In genomic region chr7:140898794-140899548, GRCh38 we compare ENCODE assay signal across 22 cellular contexts. TPM values are rescaled to one million over a fixed set of nuclear protein-coding genes. Genes with fewer than 3 reads are reported as not detected.
DNase-seq lines count a peak whose midpoint lies in the region; ATAC-seq and TF ChIP-seq lines count a peak whose summit lies in the region.
"Had no signal": no experiment of that assay in that cellular context is flagged by ENCODE, and none has a peak within 500 bp of the region (broad histone marks: within the 10 kb centered on the region; RNA-seq: fewer than 3 reads in every experiment).

No MANE protein-coding gene starts in this region.

- peaks cover 30% of the 10 kb centered on the region for H3K4me1 Mint-ChIP-seq in GM23338

- H3K27me3 Mint-ChIP-seq in GM23338 (ENCODE audit: insufficient read depth, low read depth, poor library complexity): no peaks in the 10 kb centered on the region
- H3K27me3 Mint-ChIP-seq: activated naive CD8-positive, alpha-beta T cell treated with anti-CD3 and anti-CD28 coated beads, Interleukin-2, amount 10 ng/mL, durations not matched to agents 7 days and 5 days; CD4-positive, CD25-positive, alpha-beta regulatory T cell; central memory CD8-positive, alpha-beta T cell; effector memory CD8-positive, alpha-beta T cell; stimulated activated memory B cell treated with anti-CD40 and anti-IgM and Interleukin-4, amounts not matched to agents 10 μg/mL and 1 μg/mL and 100 μg/mL, for 72 hours; type B pancreatic cell had no signal

- TF ChIP-seq CTCF in GM23338 (conservative IDR thresholded peaks at IDR 0.05; ENCODE audit: low read depth in 2 of 2) (no peak), RWPE2 (IDR thresholded peaks at IDR 0.05; ENCODE audit: poor library complexity, severe bottlenecking) (no peak)

- H2BK15ac ChIP-seq in mesenchymal stem cell (ENCODE audit: low read depth, poor library complexity, severe bottlenecking): no peak overlapping the region

- DNase-seq in NCI-H82 (lab: John Stamatoyannopoulos, UW) (peak; percentile 37), NCI-H82 treated with DMSO at 0.1 percent for 48 hours (lab: John Stamatoyannopoulos, UW; ENCODE audit: unreplicated experiment) (no peak), GM23338 (ENCODE audit: low spot score) (peak; percentile 28), RWPE2 (ENCODE audit: low spot score) (no peak), mesenchymal stem cell (peak; percentile 17), SW 1271 (lab: John Stamatoyannopoulos, UW) (no peak), GDM1 (lab: John Stamatoyannopoulos, UW) (no peak)
- DNase-seq: activated CD4-positive, alpha-beta T cell treated with anti-CD3 and anti-CD28 coated beads, Interleukin-2, amount 50 U/mL, for 4 hours; activated naive CD8-positive, alpha-beta T cell treated with anti-CD3 and anti-CD28 coated beads, Interleukin-2, amount 10 ng/mL, durations not matched to agents 7 days and 5 days; activated T-cell treated with anti-CD3 and anti-CD28 coated beads, Interleukin-2, amount 50 U/mL, for 1 hour; CD4-positive, CD25-positive, alpha-beta regulatory T cell; effector memory CD8-positive, alpha-beta T cell; KG1; left ventricle myocardium inferior; OCI-M1; pancreas had no signal

- H3K4me1 ChIP-seq in GM23338 (ENCODE audit: insufficient read depth) (peaks cover 18% of the 10 kb centered on the region), RWPE2 (ENCODE audit: insufficient read depth, poor library complexity, severe bottlenecking) (no peaks in the 10 kb centered on the region), mesenchymal stem cell (ENCODE audit: control insufficient read depth, insufficient read depth, low read depth, low read length) (no peaks in the 10 kb centered on the region)
- H3K4me1 ChIP-seq: pancreas had no signal

- H2BK120ac ChIP-seq in mesenchymal stem cell (ENCODE audit: low read depth, low read length): no peak overlapping the region

- peaks cover 2% of the 10 kb centered on the region; the same call in 1 of the 3 replicates for H3K9me3 Mint-ChIP-seq in GM23338
- H3K9me3 Mint-ChIP-seq: central memory CD8-positive, alpha-beta T cell had no signal

- H3K27ac Mint-ChIP-seq in GM23338: no peak overlapping the region
- H3K27ac Mint-ChIP-seq: activated naive CD8-positive, alpha-beta T cell treated with anti-CD3 and anti-CD28 coated beads, Interleukin-2, amount 10 ng/mL, durations not matched to agents 7 days and 5 days; CD4-positive, CD25-positive, alpha-beta regulatory T cell; effector memory CD8-positive, alpha-beta T cell; stimulated activated memory B cell treated with anti-CD40 and anti-IgM and Interleukin-4, amounts not matched to agents 10 μg/mL and 1 μg/mL and 100 μg/mL, for 72 hours; type B pancreatic cell had no signal

- no peaks in the 10 kb centered on the region for H3F3A ChIP-seq in GM23338 (replicated peaks; ENCODE audit: low read depth)

- peaks cover 8% of the 10 kb centered on the region for H4K20me1 ChIP-seq in GM23338 (replicated peaks; ENCODE audit: insufficient read depth)

- no peak overlapping the region for H3K4me3 Mint-ChIP-seq in GM23338
- H3K4me3 Mint-ChIP-seq: activated naive CD8-positive, alpha-beta T cell treated with anti-CD3 and anti-CD28 coated beads, Interleukin-2, amount 10 ng/mL, durations not matched to agents 7 days and 5 days; CD4-positive, CD25-positive, alpha-beta regulatory T cell; central memory CD8-positive, alpha-beta T cell; effector memory CD8-positive, alpha-beta T cell; stimulated activated memory B cell treated with anti-CD40 and anti-IgM and Interleukin-4, amounts not matched to agents 10 μg/mL and 1 μg/mL and 100 μg/mL, for 72 hours; type B pancreatic cell had no signal

- H2AK5ac ChIP-seq in mesenchymal stem cell (ENCODE audit: low read length, severe bottlenecking): no peak overlapping the region

- no peaks in the 10 kb centered on the region for H3K36me3 ChIP-seq in GM23338 (ENCODE audit: insufficient read depth)
- no peaks in the 10 kb centered on the region for H3K36me3 ChIP-seq in RWPE2 (ENCODE audit: low read depth)
- H3K36me3 ChIP-seq in mesenchymal stem cell (ENCODE audit: control insufficient read depth in 1 of 2, insufficient read depth in 2 of 2, low read depth in 1 of 2, low read length in 2 of 2): peaks cover 0 to 4% of the 10 kb centered on the region in 2 experiments
- H3K36me3 ChIP-seq: left ventricle myocardium inferior, pancreas had no signal

- H3K23ac ChIP-seq in mesenchymal stem cell (ENCODE audit: low read length in 2 of 2): no peak overlapping the region

- H3K79me1 ChIP-seq in mesenchymal stem cell (replicated peaks; ENCODE audit: low read length, poor library complexity, severe bottlenecking): peaks cover 16% of the 10 kb centered on the region

- H3K14ac ChIP-seq in mesenchymal stem cell (ENCODE audit: low read length in 2 of 2): no peak overlapping the region

- no peak overlapping the region for H4K8ac ChIP-seq in mesenchymal stem cell (ENCODE audit: low read length)

- H3K4me3 ChIP-seq in GM23338 (0 out of 2 replicates have a peak overlapping the region, but pooled peaks have one; percentile 1), RWPE2 (ENCODE audit: severe bottlenecking) (no peak overlapping the region), mesenchymal stem cell (ENCODE audit: insufficient read depth in 1 of 2, low read depth in 1 of 2, low read length in 2 of 2) (no peak overlapping the region)
- H3K4me3 ChIP-seq: A549, left ventricle myocardium inferior, pancreas had no signal

- no peak overlapping the region for H2BK5ac ChIP-seq in mesenchymal stem cell (ENCODE audit: low read depth, low read length, poor library complexity, severe bottlenecking)

- H3K9ac ChIP-seq in mesenchymal stem cell (ENCODE audit: low read length): no peak overlapping the region

- H3K36me3 Mint-ChIP-seq in GM23338 (ENCODE audit: low read depth): peaks cover 14% of the 10 kb centered on the region

- peaks cover 96% of the 10 kb centered on the region for H3K79me2 ChIP-seq in GM23338 (replicated peaks; ENCODE audit: insufficient read depth)

- H3K9me3 ChIP-seq in RWPE2 (ENCODE audit: severe bottlenecking): no peaks in the 10 kb centered on the region
- no peaks in the 10 kb centered on the region for H3K9me3 ChIP-seq in mesenchymal stem cell (ENCODE audit: control insufficient read depth, low read length)
- H3K9me3 ChIP-seq: A549, pancreas had no signal

- no peak overlapping the region for H3K4ac ChIP-seq in mesenchymal stem cell (ENCODE audit: low read depth in 1 of 2, low read length in 2 of 2)

- H4K91ac ChIP-seq in mesenchymal stem cell (ENCODE audit: low read length): no peak overlapping the region

- no peak overlapping the region for H2AFZ ChIP-seq in GM23338
- H2AFZ ChIP-seq in mesenchymal stem cell (ENCODE audit: low read depth, low read length): no peak overlapping the region

- H2BK12ac ChIP-seq in mesenchymal stem cell (ENCODE audit: low read length in 2 of 2): no peak overlapping the region

- WGBS in mesenchymal stem cell: 63% methylated on average over 2 of the region's 3 CpGs

- H3K18ac ChIP-seq in mesenchymal stem cell (ENCODE audit: low read depth in 1 of 2, low read length in 2 of 2): no peak overlapping the region

- ATAC-seq in GM23338: peak; percentile 53
- ATAC-seq in RWPE2 (ENCODE audit: low read depth): peak; percentile 36; the same call in 2 of the 3 replicates
- no peak for ATAC-seq in HG03095 (IDR thresholded peaks at IDR 0.05; ENCODE audit: unreplicated experiment)
- ATAC-seq: A549; effector memory CD8-positive, alpha-beta T cell; stimulated activated memory B cell treated with anti-CD40 and anti-IgM and Interleukin-4, amounts not matched to agents 10 μg/mL and 1 μg/mL and 100 μg/mL, for 72 hours had no signal

- no peak overlapping the region for H3K27ac ChIP-seq in GM23338 (ENCODE audit: low read depth)
- H3K27ac ChIP-seq in RWPE2 (ENCODE audit: poor library complexity, severe bottlenecking): no peak overlapping the region
- no peak overlapping the region for H3K27ac ChIP-seq in mesenchymal stem cell (ENCODE audit: low read length, poor library complexity, severe bottlenecking)
- H3K27ac ChIP-seq: A549, HL-60, left ventricle myocardium inferior, pancreas had no signal

- peak overlapping the region; percentile 44 for H3K4me2 ChIP-seq in GM23338
- H3K4me2 ChIP-seq in mesenchymal stem cell (ENCODE audit: low read length, poor library complexity, severe bottlenecking): no peak overlapping the region
- H3K4me2 ChIP-seq: A549 had no signal

- no peaks in the 10 kb centered on the region for H3K9me2 ChIP-seq in GM23338 (ENCODE audit: insufficient read depth)

- H3K27me3 ChIP-seq in GM23338 (ENCODE audit: insufficient read depth): no peaks in the 10 kb centered on the region
- H3K27me3 ChIP-seq in RWPE2 (ENCODE audit: insufficient read depth, poor library complexity, severe bottlenecking): no peaks in the 10 kb centered on the region
- H3K27me3 ChIP-seq in mesenchymal stem cell (ENCODE audit: control insufficient read depth in 1 of 2, insufficient read depth in 1 of 2, low read length in 2 of 2): no peaks in the 10 kb centered on the region
- H3K27me3 ChIP-seq: pancreas had no signal

TF ChIP-seq in GM23338, 12 proteins besides CTCF, POLR2A, EP300 and RAD21 (continues in another document):
- TF ChIP-seq REST (IDR thresholded peaks at IDR 0.05; ENCODE audit: unreplicated experiment): no peak
- TF ChIP-seq ZNF331 (CRISPR knock-in tag; IDR thresholded peaks at IDR 0.05; ENCODE audit: low read depth): no peak

RNA-seq across cellular contexts. Expression of gene BRAF, which starts 25.8 kb away (rescaled TPM):
- total RNA-seq in GM23338 (2014; rRNA removed; shearing (Covaris generic)): 36.8 and 47.0 TPM in 2 replicates
- 12.3 and 14.6 TPM in 2 replicates for polyA plus RNA-seq in GM23338 (2016; fragmentation: Nextera tagmentation; extraction: Ambion mirVana)
- 7.6 TPM for polyA plus RNA-seq in mesenchymal stem cell (2013, experiment 1 of 2)
- polyA plus RNA-seq in mesenchymal stem cell (2013, experiment 2 of 2): 8.0 TPM

Comparison
In these comparisons a context has a peak if more than half of its experiments do, and no peak if none do; other contexts are left out.
1. DNase-seq: peak in NCI-H82 (single experiment), GM23338 (single experiment) and mesenchymal stem cell (single experiment); none in NCI-H82 treated with DMSO at 0.1 percent for 48 hours (single experiment), RWPE2 (single experiment), SW 1271 (0 of 2) and GDM1 (single experiment).